ENCODE assay signal across 8 cellular contexts in genomic region chr1:41891403-41891896, GRCh38. TPM values are rescaled to one million over a fixed set of nuclear protein-coding genes. Genes with fewer than 3 reads are reported as not detected.
DNase-seq lines count a peak whose midpoint lies in the region; ATAC-seq and TF ChIP-seq lines count a peak whose summit lies in the region.

No MANE protein-coding gene starts in this region.

- H3K4me2 ChIP-seq in neural cell (ENCODE audit: low read length) = no peak overlapping the region

- H3K27ac ChIP-seq in effector memory CD4-positive, alpha-beta T cell (ENCODE audit: insufficient read depth, low read length, poor library complexity, severe bottlenecking) = peak overlapping the region; percentile 63
- H3K27ac ChIP-seq in neural cell (ENCODE audit: low read length) (no peak overlapping the region), transverse colon (peak overlapping the region; percentile 55 to 62 (median 60))

- peak; percentile 81 for ATAC-seq in GM21723 (IDR thresholded peaks at IDR 0.05; ENCODE audit: unreplicated experiment)

- no peaks in the 10 kb centered on the region for H3K36me3 ChIP-seq in effector memory CD4-positive, alpha-beta T cell (ENCODE audit: control insufficient read depth, insufficient read depth, low read length)
- H3K36me3 ChIP-seq in neural cell (ENCODE audit: insufficient read depth, low read length) = no peaks in the 10 kb centered on the region
- H3K36me3 ChIP-seq in transverse colon = no peaks in the 10 kb centered on the region

- peak; percentile 15 for DNase-seq in NCI-H1092 (lab: John Stamatoyannopoulos, UW)
- DNase-seq in activated CD4-positive, alpha-beta T cell treated with anti-CD3 and anti-CD28 coated beads for 48 hours = peak; percentile 67
- DNase-seq in effector memory CD4-positive, alpha-beta T cell = peak; percentile 19 to 38 (median 37)
- DNase-seq in transverse colon = peak; percentile 30
- no peak for DNase-seq in NCI-H345 (lab: John Stamatoyannopoulos, UW)

- in situ Hi-C loops in transverse colon (cut with MboI; ENCODE audit: low pct_ligation_motif_present in 1 of 4, low pct_unique_long_range_greater_than_20kb in 1 of 4, low sequenced_read_pairs in 3 of 4) = no loop called here

- H3K4me1 ChIP-seq in effector memory CD4-positive, alpha-beta T cell (ENCODE audit: control insufficient read depth, insufficient read depth, low read length, poor library complexity, severe bottlenecking) = peaks cover 19% of the 10 kb centered on the region
- H3K4me1 ChIP-seq in transverse colon = peaks cover 6 to 29% (median 11%) of the 10 kb centered on the region in 4 donors

- H3K9me3 ChIP-seq in effector memory CD4-positive, alpha-beta T cell (ENCODE audit: control insufficient read depth, low read length) = no peaks in the 10 kb centered on the region
- H3K9me3 ChIP-seq in neural cell (ENCODE audit: low read length) (no peaks in the 10 kb centered on the region), transverse colon (no peaks in the 10 kb centered on the region)

- TF ChIP-seq RAD21 in neural cell (conservative IDR thresholded peaks at IDR 0.05) = no peak

- H3K9me2 ChIP-seq in neural cell (ENCODE audit: insufficient read depth, low read length) = no peaks in the 10 kb centered on the region

- TF ChIP-seq CTCF in neural cell (IDR thresholded peaks at IDR 0.05; ENCODE audit: poor library complexity, severe bottlenecking) (peak; percentile 28), transverse colon (IDR thresholded peaks at IDR 0.05) (peak in 2 of 5 experiments; percentile 12 to 31)

- H3K27me3 ChIP-seq in effector memory CD4-positive, alpha-beta T cell (replicated peaks; ENCODE audit: control insufficient read depth, insufficient read depth, low read length, poor library complexity, severe bottlenecking) = no peaks in the 10 kb centered on the region
- H3K27me3 ChIP-seq in neural cell (ENCODE audit: insufficient read depth, low read depth, low read length) (no peaks in the 10 kb centered on the region), transverse colon (no peaks in the 10 kb centered on the region)

- H3K9ac ChIP-seq in neural cell (ENCODE audit: low read length) = no peak overlapping the region

- TF ChIP-seq EP300 in neural cell (conservative IDR thresholded peaks at IDR 0.05; ENCODE audit: poor library complexity, severe bottlenecking) (no peak), transverse colon (IDR thresholded peaks at IDR 0.05; ENCODE audit: low read depth) (no peak)

- no peak overlapping the region for H2AFZ ChIP-seq in neural cell (ENCODE audit: low read depth, low read length)

- 29% methylated on average over 9 of the region's 9 CpGs; no CpG with 5 or more reads in 1 of the 2 donors for WGBS in transverse colon (ENCODE audit: low coverage in 1 of 2), 2 donors

- TF ChIP-seq POLR2A in GM10847 (IDR thresholded peaks at IDR 0.05; ENCODE audit: extremely low read depth, insufficient read length) (peak; percentile 22), transverse colon (IDR thresholded peaks at IDR 0.05) (no peak)

- no peaks in the 10 kb centered on the region for H3K79me2 ChIP-seq in neural cell (replicated peaks; ENCODE audit: insufficient read depth, low read length)

- no peaks in the 10 kb centered on the region for H3F3A ChIP-seq in neural cell (ENCODE audit: insufficient read depth, low read length, poor library complexity, severe bottlenecking)

- intact Hi-C loops in transverse colon (cut with DNase I; ENCODE audit: low total_unique reads) = no loop called here

- H3K4me3 ChIP-seq in effector memory CD4-positive, alpha-beta T cell (ENCODE audit: insufficient read depth, low read depth, low read length, poor library complexity, severe bottlenecking) = peak overlapping the region; percentile 51
- H3K4me3 ChIP-seq in neural cell (ENCODE audit: low read length) = peak overlapping the region; percentile 10
- peak overlapping the region in 3 of 4 donors; percentile 17 to 31 (median 24) for H3K4me3 ChIP-seq in transverse colon

- no peaks in the 10 kb centered on the region for H4K20me1 ChIP-seq in neural cell (ENCODE audit: insufficient read depth)

TF ChIP-seq in neural cell, 6 proteins besides CTCF, POLR2A, EP300 and RAD21:
- TF ChIP-seq EZH2 (IDR thresholded peaks at IDR 0.05; ENCODE audit: borderline replicate concordance, insufficient read depth, low read length, poor library complexity, severe bottlenecking) (no peak), POLR2AphosphoS5 (IDR thresholded peaks at IDR 0.05) (no peak), REST (IDR thresholded peaks at IDR 0.05; ENCODE audit: borderline replicate concordance) (no peak), MXI1 (conservative IDR thresholded peaks at IDR 0.05; ENCODE audit: poor library complexity, severe bottlenecking) (no peak), SMC3 (conservative IDR thresholded peaks at IDR 0.05; ENCODE audit: poor library complexity) (no peak)
TF ChIP-seq in neural cell: peak in this region for 0.

RNA-seq across cellular contexts. Expression of gene HIVEP3, which starts 27.3 kb away (rescaled TPM):
- 1.9 and 2.6 TPM in 2 replicates for polyA plus RNA-seq in neural cell
- polyA minus RNA-seq in neural cell = 9.3 and 10.7 TPM in 2 replicates
- 10 to 100 TPM in 1 of 4 donors, 1 to 10 TPM in 3; 3.7 to 15.0 (median 5.2) TPM for total RNA-seq in transverse colon
